Comparison of ENCODE assay signal across 16 cellular contexts in genomic region chr1:22626219-22626902, GRCh38. TPM values are rescaled to one million over a fixed set of nuclear protein-coding genes. Genes with fewer than 3 reads are reported as not detected.
"Had no signal": no experiment of that assay in that cellular context is flagged by ENCODE, and none has a peak within 500 bp of the region (broad histone marks: within the 10 kb centered on the region; RNA-seq: fewer than 3 reads in every experiment).

No MANE protein-coding gene starts in this region.

- ATAC-seq: activated T-cell treated with anti-CD3 and anti-CD28 coated beads, Interleukin-2, amount 50 U/mL, for 4 hours; left lung had no signal

- DNase-seq: activated CD4-positive, alpha-beta memory T cell treated with anti-CD3 and anti-CD28 coated beads for 36 hours; activated gamma-delta T cell treated with Interleukin-2 at 50 U/mL for 16 hours; activated naive CD8-positive, alpha-beta T cell treated with anti-CD3 and anti-CD28 coated beads, Interleukin-2, amount 10 ng/mL, durations not matched to agents 7 days and 5 days; activated T-cell treated with anti-CD3 and anti-CD28 coated beads, Interleukin-2, amount 50 U/mL, for 4 hours; aorta; dorsolateral prefrontal cortex; left lung; small intestine had no signal

- H3K4me3 Mint-ChIP-seq: activated CD4-positive, alpha-beta memory T cell treated with anti-CD3 and anti-CD28 coated beads for 36 hours; activated naive CD8-positive, alpha-beta T cell treated with anti-CD3 and anti-CD28 coated beads, Interleukin-2, amount 10 ng/mL, durations not matched to agents 7 days and 5 days; activated T-cell treated with anti-CD3 and anti-CD28 coated beads, Interleukin-2, amount 50 U/mL, for 4 hours; memory B cell; neural crest cell had no signal

- H3K27ac Mint-ChIP-seq: activated CD4-positive, alpha-beta memory T cell treated with anti-CD3 and anti-CD28 coated beads for 36 hours; activated naive CD8-positive, alpha-beta T cell treated with anti-CD3 and anti-CD28 coated beads, Interleukin-2, amount 10 ng/mL, durations not matched to agents 7 days and 5 days; memory B cell had no signal

- H3K9ac ChIP-seq: parathyroid adenoma had no signal

- H3K27ac ChIP-seq: dorsolateral prefrontal cortex, esophagus muscularis mucosa, left lung, parathyroid adenoma, tibial nerve, vagina had no signal

- H3K9me3 Mint-ChIP-seq: activated CD4-positive, alpha-beta memory T cell treated with anti-CD3 and anti-CD28 coated beads for 36 hours; activated naive CD8-positive, alpha-beta T cell treated with anti-CD3 and anti-CD28 coated beads, Interleukin-2, amount 10 ng/mL, durations not matched to agents 7 days and 5 days; activated T-cell treated with anti-CD3 and anti-CD28 coated beads, Interleukin-2, amount 50 U/mL, for 4 hours; memory B cell; neural crest cell had no signal

- H3K9me3 ChIP-seq: esophagus muscularis mucosa, left lung, tibial nerve, vagina had no signal

- H3K4me1 Mint-ChIP-seq: activated naive CD8-positive, alpha-beta T cell treated with anti-CD3 and anti-CD28 coated beads, Interleukin-2, amount 10 ng/mL, durations not matched to agents 7 days and 5 days; memory B cell had no signal

- H3K36me3 Mint-ChIP-seq: activated CD4-positive, alpha-beta memory T cell treated with anti-CD3 and anti-CD28 coated beads for 36 hours; activated naive CD8-positive, alpha-beta T cell treated with anti-CD3 and anti-CD28 coated beads, Interleukin-2, amount 10 ng/mL, durations not matched to agents 7 days and 5 days; memory B cell had no signal

- H3K4me1 ChIP-seq: esophagus muscularis mucosa, left lung, parathyroid adenoma, tibial nerve, vagina had no signal

- H3K36me3 ChIP-seq: esophagus muscularis mucosa, left lung, tibial nerve, vagina had no signal

- H3K27me3 ChIP-seq: vagina had no signal

- H3K4me3 ChIP-seq: dorsolateral prefrontal cortex, esophagus muscularis mucosa, left lung, tibial nerve, vagina had no signal

RNA-seq across cellular contexts. Expression of gene C1QA, which starts 10.1 kb away (rescaled TPM):
- total RNA-seq: activated CD4-positive, alpha-beta memory T cell treated with anti-CD3 and anti-CD28 coated beads for 36 hours; bronchial epithelial cell; fibroblast of villous mesenchyme; neural crest cell had no signal

RNA-seq across cellular contexts. Expression of gene C1QC, which starts 17.1 kb away (rescaled TPM):
- total RNA-seq: activated CD4-positive, alpha-beta memory T cell treated with anti-CD3 and anti-CD28 coated beads for 36 hours; bronchial epithelial cell; fibroblast of villous mesenchyme; neural crest cell had no signal

RNA-seq across cellular contexts. Expression of gene C1QB, which starts 26.7 kb away (rescaled TPM):
- total RNA-seq: activated CD4-positive, alpha-beta memory T cell treated with anti-CD3 and anti-CD28 coated beads for 36 hours; bronchial epithelial cell; fibroblast of villous mesenchyme; neural crest cell had no signal
